In the genomic region with DNA sequence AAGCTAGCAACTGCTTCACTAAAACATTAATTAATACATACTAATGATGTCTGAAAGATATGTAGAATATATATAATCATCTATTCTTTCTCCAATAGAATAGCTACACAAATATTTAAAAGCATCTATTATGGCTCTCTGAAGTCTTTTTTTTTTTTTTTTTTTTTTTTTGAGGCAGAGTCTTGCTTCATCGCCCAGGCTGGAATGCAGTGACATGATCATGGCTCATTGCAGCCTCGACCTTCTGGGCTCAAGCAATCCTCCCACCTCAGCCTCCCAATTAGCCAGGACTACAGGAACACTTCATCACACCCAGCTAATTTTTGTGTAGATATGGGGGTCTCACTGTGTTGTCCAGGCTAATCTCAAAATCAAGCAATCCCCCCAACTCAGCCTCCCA, we compare ENCODE assay signal across 25 cellular contexts.
"Had no signal": no experiment of that assay in that cellular context is flagged by ENCODE, and none has a peak within 500 bp of the region (broad histone marks: within the 10 kb centered on the region; RNA-seq: fewer than 3 reads in every experiment).

No MANE protein-coding gene starts in this region.

- H3K4me3 ChIP-seq: SK-N-MC had no signal

- H3K36me3 Mint-ChIP-seq: activated naive CD4-positive, alpha-beta T cell treated with anti-CD3 and anti-CD28 coated beads, Interleukin-2, amount 10 ng/mL, durations not matched to agents 7 days and 5 days; activated naive CD8-positive, alpha-beta T cell treated with anti-CD3 and anti-CD28 coated beads for 36 hours; T-cell had no signal

- H3K4me3 Mint-ChIP-seq: activated CD4-positive, alpha-beta T cell treated with anti-CD3 and anti-CD28 coated beads for 36 hours; activated CD8-positive, alpha-beta T cell treated with anti-CD3 and anti-CD28 coated beads for 36 hours; activated naive CD4-positive, alpha-beta T cell treated with anti-CD3 and anti-CD28 coated beads, Interleukin-2, amount 10 ng/mL, durations not matched to agents 7 days and 5 days; activated naive CD8-positive, alpha-beta T cell treated with anti-CD3 and anti-CD28 coated beads for 36 hours; activated T-cell treated with anti-CD3 and anti-CD28 coated beads, Interleukin-2, amount 50 U/mL, for 72 hours; T-cell had no signal

- H3K27me3 Mint-ChIP-seq: activated CD4-positive, alpha-beta T cell treated with anti-CD3 and anti-CD28 coated beads for 36 hours; activated CD8-positive, alpha-beta T cell treated with anti-CD3 and anti-CD28 coated beads for 36 hours; activated naive CD4-positive, alpha-beta T cell treated with anti-CD3 and anti-CD28 coated beads, Interleukin-2, amount 10 ng/mL, durations not matched to agents 7 days and 5 days; activated naive CD8-positive, alpha-beta T cell treated with anti-CD3 and anti-CD28 coated beads for 36 hours; T-cell had no signal

- H3K4me1 Mint-ChIP-seq: activated CD4-positive, alpha-beta T cell treated with anti-CD3 and anti-CD28 coated beads for 36 hours; activated naive CD4-positive, alpha-beta T cell treated with anti-CD3 and anti-CD28 coated beads, Interleukin-2, amount 10 ng/mL, durations not matched to agents 7 days and 5 days; activated naive CD8-positive, alpha-beta T cell treated with anti-CD3 and anti-CD28 coated beads for 36 hours; T-cell had no signal

- ATAC-seq: activated CD4-positive, alpha-beta T cell treated with anti-CD3 and anti-CD28 coated beads for 36 hours; activated CD8-positive, alpha-beta T cell treated with anti-CD3 and anti-CD28 coated beads for 36 hours; activated T-cell treated with anti-CD3 and anti-CD28 coated beads, Interleukin-2, amount 50 U/mL, for 72 hours; Panc1; Right ventricle myocardium inferior; T-cell had no signal

- H3K27ac Mint-ChIP-seq: activated CD4-positive, alpha-beta T cell treated with anti-CD3 and anti-CD28 coated beads for 36 hours; activated CD8-positive, alpha-beta T cell treated with anti-CD3 and anti-CD28 coated beads for 36 hours; activated naive CD4-positive, alpha-beta T cell treated with anti-CD3 and anti-CD28 coated beads, Interleukin-2, amount 10 ng/mL, durations not matched to agents 7 days and 5 days; activated naive CD8-positive, alpha-beta T cell treated with anti-CD3 and anti-CD28 coated beads for 36 hours; activated T-cell treated with anti-CD3 and anti-CD28 coated beads, Interleukin-2, amount 50 U/mL, for 72 hours; activated T-helper 2 cell treated with anti-CD3 and anti-CD28 coated beads, Interferon-gamma antibody, Interleukin-2, Interleukin-4, amounts not matched to agents 10 μg/mL and 5 μg/mL and 100 μg/mL, durations not matched to agents 14 hours and 24 hours and 36 hours; T-cell had no signal

- H3K27ac ChIP-seq: SK-N-MC, VCaP had no signal

- DNase-seq: activated CD4-positive, alpha-beta T cell treated with anti-CD3 and anti-CD28 coated beads for 36 hours; activated CD4-positive, alpha-beta T cell treated with anti-CD3 and anti-CD28 coated beads, Interleukin-2, amount 50 U/mL, for 1 hour; activated CD4-positive, CD25-positive, alpha-beta regulatory T cell; activated CD8-positive, alpha-beta memory T cell treated with anti-CD3 and anti-CD28 coated beads, Interleukin-2, amount 50 U/mL, for 4 hours; activated CD8-positive, alpha-beta T cell treated with anti-CD3 and anti-CD28 coated beads for 36 hours; activated gamma-delta T cell treated with Interleukin-2 at 50 U/mL for 16 hours; activated naive CD4-positive, alpha-beta T cell treated with anti-CD3 and anti-CD28 coated beads, Interleukin-2, amount 10 ng/mL, durations not matched to agents 7 days and 5 days; activated naive CD8-positive, alpha-beta T cell treated with anti-CD3 and anti-CD28 coated beads for 36 hours; activated T-cell treated with anti-CD3 and anti-CD28 coated beads, Interleukin-2, amount 50 U/mL, for 72 hours; anterior cingulate cortex; Kasumi-1; NCI-H1048; NCI-H146; NCI-H1930; NCI-H2171; NCI-H2227 treated with DMSO at 0.1 percent for 48 hours; NCI-H526 treated with DMSO at 0.1 percent for 48 hours; NCI-H82; RPMI8226; T-cell had no signal
